Comparison of ENCODE assay signal across 19 cellular contexts in the genomic region with DNA sequence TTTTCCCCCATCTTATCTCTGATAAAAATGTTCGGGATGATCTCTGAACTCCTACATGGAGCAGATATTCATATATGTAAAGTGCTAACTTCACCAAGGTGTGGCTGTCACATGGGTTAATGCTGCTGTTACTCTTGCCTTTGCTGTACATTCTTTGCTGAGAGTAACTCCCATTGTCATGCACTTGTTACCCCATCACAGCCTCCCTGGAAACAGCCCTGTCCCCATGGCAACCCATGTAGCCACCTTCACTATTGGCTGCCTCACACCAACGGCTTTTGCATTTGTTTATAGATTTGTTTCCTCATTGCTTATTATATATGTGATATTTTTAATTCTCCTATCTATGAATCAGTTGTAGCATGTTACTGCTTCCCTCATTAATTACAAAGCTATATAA.
"Had no signal": no experiment of that assay in that cellular context is flagged by ENCODE, and none has a peak within 500 bp of the region (broad histone marks: within the 10 kb centered on the region; RNA-seq: fewer than 3 reads in every experiment).

No MANE protein-coding gene starts in this region.

- H3K9me3 ChIP-seq: body of pancreas, spleen, thoracic aorta had no signal

- H3K27ac Mint-ChIP-seq: activated B cell treated with CpG ODN at 0.5 μM for 24 hours; activated CD4-positive, alpha-beta memory T cell treated with anti-CD3 and anti-CD28 coated beads for 36 hours; activated CD8-positive, alpha-beta memory T cell treated with anti-CD3 and anti-CD28 coated beads, Interleukin-2, amount 10 ng/mL, durations not matched to agents 7 days and 5 days; activated naive CD8-positive, alpha-beta T cell treated with anti-CD3 and anti-CD28 coated beads, Interleukin-2, amount 10 ng/mL, durations not matched to agents 7 days and 5 days; activated T-helper 17 cell treated with anti-CD3 and anti-CD28 coated beads, Interleukin-2, amount 50 U/mL, for 72 hours; mesothelial cell of epicardium; nephron progenitor cell; stimulated activated naive B cell treated with anti-CD40 and anti-IgM and Interleukin-4, amounts not matched to agents 10 μg/mL and 1 μg/mL and 100 μg/mL, for 72 hours had no signal

- H3K4me3 ChIP-seq: body of pancreas, dorsolateral prefrontal cortex, lung, spleen, thoracic aorta had no signal

- H3K4me1 ChIP-seq: body of pancreas had no signal

- H3K27ac ChIP-seq: body of pancreas, dorsolateral prefrontal cortex, spleen, thoracic aorta had no signal

- FAIRE-seq: kidney, TTC549 had no signal

- H3K27me3 Mint-ChIP-seq: activated CD4-positive, alpha-beta memory T cell treated with anti-CD3 and anti-CD28 coated beads for 36 hours had no signal

- ATAC-seq: activated CD8-positive, alpha-beta memory T cell treated with anti-CD3 and anti-CD28 coated beads, Interleukin-2, amount 10 ng/mL, durations not matched to agents 7 days and 5 days; activated T-helper 17 cell treated with anti-CD3 and anti-CD28 coated beads, Interleukin-2, amount 50 U/mL, for 72 hours; body of pancreas; left lobe of liver; stimulated activated naive B cell treated with anti-CD40 and anti-IgM and Interleukin-4, amounts not matched to agents 10 μg/mL and 1 μg/mL and 100 μg/mL, for 72 hours had no signal

- H3K36me3 Mint-ChIP-seq: activated CD4-positive, alpha-beta memory T cell treated with anti-CD3 and anti-CD28 coated beads for 36 hours; activated CD8-positive, alpha-beta memory T cell treated with anti-CD3 and anti-CD28 coated beads, Interleukin-2, amount 10 ng/mL, durations not matched to agents 7 days and 5 days; activated naive CD8-positive, alpha-beta T cell treated with anti-CD3 and anti-CD28 coated beads, Interleukin-2, amount 10 ng/mL, durations not matched to agents 7 days and 5 days; mesothelial cell of epicardium; stimulated activated naive B cell treated with anti-CD40 and anti-IgM and Interleukin-4, amounts not matched to agents 10 μg/mL and 1 μg/mL and 100 μg/mL, for 72 hours had no signal

- H3K4me1 Mint-ChIP-seq: activated B cell treated with CpG ODN at 0.5 μM for 24 hours; activated CD8-positive, alpha-beta memory T cell treated with anti-CD3 and anti-CD28 coated beads, Interleukin-2, amount 10 ng/mL, durations not matched to agents 7 days and 5 days; activated naive CD8-positive, alpha-beta T cell treated with anti-CD3 and anti-CD28 coated beads, Interleukin-2, amount 10 ng/mL, durations not matched to agents 7 days and 5 days; activated T-helper 17 cell treated with anti-CD3 and anti-CD28 coated beads, Interleukin-2, amount 50 U/mL, for 72 hours; nephron progenitor cell; stimulated activated naive B cell treated with anti-CD40 and anti-IgM and Interleukin-4, amounts not matched to agents 10 μg/mL and 1 μg/mL and 100 μg/mL, for 72 hours had no signal

- H3K4me3 Mint-ChIP-seq: activated B cell treated with CpG ODN at 0.5 μM for 24 hours; activated CD4-positive, alpha-beta memory T cell treated with anti-CD3 and anti-CD28 coated beads for 36 hours; activated CD8-positive, alpha-beta memory T cell treated with anti-CD3 and anti-CD28 coated beads, Interleukin-2, amount 10 ng/mL, durations not matched to agents 7 days and 5 days; activated naive CD8-positive, alpha-beta T cell treated with anti-CD3 and anti-CD28 coated beads, Interleukin-2, amount 10 ng/mL, durations not matched to agents 7 days and 5 days; activated T-helper 17 cell treated with anti-CD3 and anti-CD28 coated beads, Interleukin-2, amount 50 U/mL, for 72 hours; mesothelial cell of epicardium; nephron progenitor cell; stimulated activated naive B cell treated with anti-CD40 and anti-IgM and Interleukin-4, amounts not matched to agents 10 μg/mL and 1 μg/mL and 100 μg/mL, for 72 hours had no signal

- H3K9me3 Mint-ChIP-seq: activated B cell treated with CpG ODN at 0.5 μM for 24 hours; activated CD4-positive, alpha-beta memory T cell treated with anti-CD3 and anti-CD28 coated beads for 36 hours; activated naive CD8-positive, alpha-beta T cell treated with anti-CD3 and anti-CD28 coated beads, Interleukin-2, amount 10 ng/mL, durations not matched to agents 7 days and 5 days; activated T-helper 17 cell treated with anti-CD3 and anti-CD28 coated beads, Interleukin-2, amount 50 U/mL, for 72 hours; mesothelial cell of epicardium; nephron progenitor cell; stimulated activated naive B cell treated with anti-CD40 and anti-IgM and Interleukin-4, amounts not matched to agents 10 μg/mL and 1 μg/mL and 100 μg/mL, for 72 hours had no signal

- H3K27me3 ChIP-seq: body of pancreas, dorsolateral prefrontal cortex, spleen had no signal

- H3K36me3 ChIP-seq: spleen, thoracic aorta had no signal

- DNase-seq: activated B cell treated with CpG ODN at 0.5 μM for 24 hours; activated CD4-positive, alpha-beta memory T cell treated with anti-CD3 and anti-CD28 coated beads for 36 hours; activated CD4-positive, alpha-beta T cell treated with anti-CD3 and anti-CD28 coated beads for 4 hours; activated CD8-positive, alpha-beta memory T cell treated with anti-CD3 and anti-CD28 coated beads, Interleukin-2, amount 10 ng/mL, durations not matched to agents 7 days and 5 days; activated naive CD4-positive, alpha-beta T cell; activated naive CD8-positive, alpha-beta T cell treated with anti-CD3 and anti-CD28 coated beads, Interleukin-2, amount 10 ng/mL, durations not matched to agents 7 days and 5 days; body of pancreas; dorsolateral prefrontal cortex; kidney; nephron progenitor cell; retina; spleen; stimulated activated naive B cell treated with anti-CD40 and anti-IgM and Interleukin-4, amounts not matched to agents 10 μg/mL and 1 μg/mL and 100 μg/mL, for 72 hours had no signal
